12 cellular contexts compared by ENCODE assay signal in the genomic region with DNA sequence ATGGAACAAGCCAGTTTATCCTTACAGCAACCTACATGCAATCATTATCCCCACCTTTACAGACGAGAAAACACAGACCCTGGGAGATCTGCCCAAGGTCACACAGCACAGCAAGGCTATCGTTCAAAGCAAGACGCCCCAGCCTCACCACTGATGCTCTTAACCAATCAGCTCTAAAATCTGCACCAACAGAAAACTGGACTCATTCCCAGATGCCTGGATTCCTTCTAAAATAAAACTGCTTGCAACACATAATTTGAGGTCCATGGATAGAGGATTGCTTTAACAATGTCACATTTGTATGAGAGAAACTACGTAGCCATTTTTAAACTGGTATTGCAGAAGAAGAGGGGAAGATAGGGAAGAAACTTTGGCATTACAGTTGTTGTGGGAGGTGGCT. TPM values are rescaled to one million over a fixed set of nuclear protein-coding genes. Genes with fewer than 3 reads are reported as not detected.
DNase-seq lines count a peak whose midpoint lies in the region; ATAC-seq and TF ChIP-seq lines count a peak whose summit lies in the region.
"Had no signal": no experiment of that assay in that cellular context is flagged by ENCODE, and none has a peak within 500 bp of the region (broad histone marks: within the 10 kb centered on the region; RNA-seq: fewer than 3 reads in every experiment).

No MANE protein-coding gene starts in this region.

- H3K4me3 ChIP-seq in fibroblast of pulmonary artery (replicated peaks; ENCODE audit: low read depth, low read length) (no peak overlapping the region), Peyer's patch (no peak overlapping the region)
- H3K4me3 ChIP-seq: lung had no signal

- no peak for ATAC-seq in activated T-helper 17 cell treated with anti-CD3 and anti-CD28 coated beads, Interleukin-2, amount 50 U/mL, for 72 hours (replicated peaks)
- no peak for ATAC-seq in stimulated activated effector memory CD8-positive, alpha-beta T cell treated with anti-CD3 and anti-CD28 coated beads, Interleukin-12 subunit alpha, Interleukin-12 subunit beta, amount 100 ng/mL, for 72 hours
- no peak for ATAC-seq in HG03571 (IDR thresholded peaks at IDR 0.05; ENCODE audit: unreplicated experiment)

- TF ChIP-seq CTCF in fibroblast of pulmonary artery (IDR thresholded peaks at IDR 0.05; ENCODE audit: low read length, missing control alignments): no peak
- TF ChIP-seq CTCF in Peyer's patch (IDR thresholded peaks at IDR 0.05): no peak

- DNase-seq in T-helper 2 cell treated with Interferon-gamma antibody and Interleukin-4, amounts not matched to agents 5 μg/mL and 100 μg/mL, for 36 hours (ENCODE audit: low spot score): no peak
- DNase-seq in T-helper 2 cell: no peak
- DNase-seq in fibroblast of pulmonary artery (ENCODE audit: low read depth): peak; percentile 73
- no peak for DNase-seq in stimulated activated effector memory CD8-positive, alpha-beta T cell treated with anti-CD3 and anti-CD28 coated beads, Interleukin-12 subunit alpha, Interleukin-12 subunit beta, amount 100 ng/mL, for 72 hours (ENCODE audit: low spot score in 2 of 2)
- DNase-seq in Peyer's patch: no peak
- no peak for DNase-seq in NOMO-1 treated with DMSO at 0.1 percent for 48 hours (lab: John Stamatoyannopoulos, UW; ENCODE audit: unreplicated experiment)
- DNase-seq: activated gamma-delta T cell; stimulated activated CD4-positive, alpha-beta T cell treated with anti-CD3 and anti-CD28 coated beads, Interleukin-4, amount 100 ng/mL, for 24 hours had no signal

- TF ChIP-seq POLR2A in Peyer's patch (IDR thresholded peaks at IDR 0.05): no peak

- H3K27me3 ChIP-seq in Peyer's patch: no peaks in the 10 kb centered on the region

- H3K4me1 ChIP-seq in Peyer's patch: peaks cover 0 to 42% (median 33%) of the 10 kb centered on the region in 4 donors

- H3K27me3 Mint-ChIP-seq in T-helper 2 cell treated with Interferon-gamma antibody and Interleukin-4, amounts not matched to agents 5 μg/mL and 100 μg/mL, for 36 hours (ENCODE audit: low read depth): no peaks in the 10 kb centered on the region
- H3K27me3 Mint-ChIP-seq in activated T-helper 17 cell treated with anti-CD3 and anti-CD28 coated beads, Interleukin-2, amount 50 U/mL, for 72 hours: no peaks in the 10 kb centered on the region

- H3K4me1 Mint-ChIP-seq in T-helper 2 cell treated with Interferon-gamma antibody and Interleukin-4, amounts not matched to agents 5 μg/mL and 100 μg/mL, for 36 hours (ENCODE audit: low read depth): peaks cover 87% of the 10 kb centered on the region
- H3K4me1 Mint-ChIP-seq in activated T-helper 17 cell treated with anti-CD3 and anti-CD28 coated beads, Interleukin-2, amount 50 U/mL, for 72 hours: peaks cover 80% of the 10 kb centered on the region
- H3K4me1 Mint-ChIP-seq in stimulated activated effector memory CD8-positive, alpha-beta T cell treated with anti-CD3 and anti-CD28 coated beads, Interleukin-12 subunit alpha, Interleukin-12 subunit beta, amount 100 ng/mL, for 72 hours: peaks cover 85% of the 10 kb centered on the region

- no peaks in the 10 kb centered on the region for H3K9me3 ChIP-seq in Peyer's patch

- H3K27ac ChIP-seq in Peyer's patch: peak overlapping the region in 2 of 4 donors; percentile 15 to 93
- H3K27ac ChIP-seq: KMS-11 had no signal

- peaks cover 10% of the 10 kb centered on the region for H3K9me3 Mint-ChIP-seq in T-helper 2 cell treated with Interferon-gamma antibody and Interleukin-4, amounts not matched to agents 5 μg/mL and 100 μg/mL, for 36 hours
- H3K9me3 Mint-ChIP-seq in activated T-helper 17 cell treated with anti-CD3 and anti-CD28 coated beads, Interleukin-2, amount 50 U/mL, for 72 hours: no peaks in the 10 kb centered on the region
- no peaks in the 10 kb centered on the region for H3K9me3 Mint-ChIP-seq in stimulated activated effector memory CD8-positive, alpha-beta T cell treated with anti-CD3 and anti-CD28 coated beads, Interleukin-12 subunit alpha, Interleukin-12 subunit beta, amount 100 ng/mL, for 72 hours

- H3K27ac Mint-ChIP-seq in T-helper 2 cell treated with Interferon-gamma antibody and Interleukin-4, amounts not matched to agents 5 μg/mL and 100 μg/mL, for 36 hours: peak overlapping the region; percentile 95
- peak overlapping the region; percentile 7 for H3K27ac Mint-ChIP-seq in activated T-helper 17 cell treated with anti-CD3 and anti-CD28 coated beads, Interleukin-2, amount 50 U/mL, for 72 hours
- H3K27ac Mint-ChIP-seq in stimulated activated effector memory CD8-positive, alpha-beta T cell treated with anti-CD3 and anti-CD28 coated beads, Interleukin-12 subunit alpha, Interleukin-12 subunit beta, amount 100 ng/mL, for 72 hours: no peak overlapping the region

- H3K4me3 Mint-ChIP-seq in T-helper 2 cell treated with Interferon-gamma antibody and Interleukin-4, amounts not matched to agents 5 μg/mL and 100 μg/mL, for 36 hours: peak overlapping the region; percentile 88
- H3K4me3 Mint-ChIP-seq in activated T-helper 17 cell treated with anti-CD3 and anti-CD28 coated beads, Interleukin-2, amount 50 U/mL, for 72 hours: peak overlapping the region; percentile 77
- peak overlapping the region; percentile 49 for H3K4me3 Mint-ChIP-seq in stimulated activated effector memory CD8-positive, alpha-beta T cell treated with anti-CD3 and anti-CD28 coated beads, Interleukin-12 subunit alpha, Interleukin-12 subunit beta, amount 100 ng/mL, for 72 hours

- no peaks in the 10 kb centered on the region for H3K36me3 ChIP-seq in Peyer's patch

- H3K36me3 Mint-ChIP-seq in T-helper 2 cell treated with Interferon-gamma antibody and Interleukin-4, amounts not matched to agents 5 μg/mL and 100 μg/mL, for 36 hours (ENCODE audit: low read depth): peaks cover 89% of the 10 kb centered on the region
- peaks cover 88% of the 10 kb centered on the region for H3K36me3 Mint-ChIP-seq in activated T-helper 17 cell treated with anti-CD3 and anti-CD28 coated beads, Interleukin-2, amount 50 U/mL, for 72 hours (ENCODE audit: low read depth)
- peaks cover 49% of the 10 kb centered on the region for H3K36me3 Mint-ChIP-seq in stimulated activated effector memory CD8-positive, alpha-beta T cell treated with anti-CD3 and anti-CD28 coated beads, Interleukin-12 subunit alpha, Interleukin-12 subunit beta, amount 100 ng/mL, for 72 hours

RNA-seq across cellular contexts. Expression of gene COTL1, which starts 6.8 kb away (rescaled TPM):
- total RNA-seq in activated T-helper 17 cell treated with anti-CD3 and anti-CD28 coated beads, Interleukin-2, amount 50 U/mL, for 72 hours: 100 to 1,000 TPM; 250 to 505 TPM
- 10 to 100 TPM; 29.6 to 84.2 (median 43.1) TPM for total RNA-seq in Peyer's patch

RNA-seq across cellular contexts. Expression of gene KLHL36, which starts 37.3 kb away (rescaled TPM):
- total RNA-seq in activated T-helper 17 cell treated with anti-CD3 and anti-CD28 coated beads, Interleukin-2, amount 50 U/mL, for 72 hours: 10 to 100 TPM; 52.3 to 65.5 TPM
- 10 to 100 TPM; 57.8 to 81.4 (median 74.4) TPM for total RNA-seq in Peyer's patch
